ENCODE assay signal across 1 cellular context in genomic region chr9:34291423-34291822, GRCh38.
A peak's percentile ranks its signal among the peaks of the same experiment; 100 is the strongest.
TF ChIP-seq lines count a peak whose summit lies in the region.

No MANE protein-coding gene starts in this region.

TF ChIP-seq in K562, 482 proteins besides CTCF, POLR2A, EP300 and RAD21 (continued from another document):
- TF ChIP-seq, protein P1, sequence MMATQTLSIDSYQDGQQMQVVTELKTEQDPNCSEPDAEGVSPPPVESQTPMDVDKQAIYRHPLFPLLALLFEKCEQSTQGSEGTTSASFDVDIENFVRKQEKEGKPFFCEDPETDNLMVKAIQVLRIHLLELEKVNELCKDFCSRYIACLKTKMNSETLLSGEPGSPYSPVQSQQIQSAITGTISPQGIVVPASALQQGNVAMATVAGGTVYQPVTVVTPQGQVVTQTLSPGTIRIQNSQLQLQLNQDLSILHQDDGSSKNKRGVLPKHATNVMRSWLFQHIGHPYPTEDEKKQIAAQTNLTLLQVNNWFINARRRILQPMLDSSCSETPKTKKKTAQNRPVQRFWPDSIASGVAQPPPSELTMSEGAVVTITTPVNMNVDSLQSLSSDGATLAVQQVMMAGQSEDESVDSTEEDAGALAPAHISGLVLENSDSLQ (IDR thresholded peaks at IDR 0.05), result peak; percentile 57
- no peak for TF ChIP-seq ZNF3 (CRISPR knock-in tag; IDR thresholded peaks at IDR 0.05)
